27 cellular contexts compared by ENCODE assay signal in genomic region chr6:132261354-132261753, GRCh38.
"Had no signal": no experiment of that assay in that cellular context is flagged by ENCODE, and none has a peak within 500 bp of the region (broad histone marks: within the 10 kb centered on the region; RNA-seq: fewer than 3 reads in every experiment).

No MANE protein-coding gene starts in this region.

- FAIRE-seq: kidney had no signal

- H3K27ac ChIP-seq: cardiac muscle cell, coronary artery, dorsolateral prefrontal cortex, skin epidermis, upper lobe of left lung, vagina had no signal

- ATAC-seq: activated naive CD4-positive, alpha-beta T cell treated with anti-CD3 and anti-CD28 coated beads, Interleukin-2, amount 50 U/mL, for 72 hours; activated T-cell treated with anti-CD3 and anti-CD28 coated beads, Interleukin-2, amount 50 U/mL, for 72 hours; left colon; naive thymus-derived CD8-positive, alpha-beta T cell; right cardiac atrium; stimulated activated effector memory CD8-positive, alpha-beta T cell treated with anti-CD3 and anti-CD28 coated beads, Interleukin-12 subunit alpha, Interleukin-12 subunit beta, amount 100 ng/mL, for 72 hours had no signal

- H3K27me3 ChIP-seq: cardiac muscle cell, upper lobe of left lung, vagina had no signal

- H3K4me1 ChIP-seq: upper lobe of left lung, vagina had no signal

- H3K9me3 ChIP-seq: upper lobe of left lung, vagina had no signal

- H3K4me3 ChIP-seq: cardiac muscle cell, coronary artery, dorsolateral prefrontal cortex, skin epidermis, upper lobe of left lung, vagina had no signal

- H3K36me3 ChIP-seq: cardiac muscle cell, upper lobe of left lung, vagina had no signal

- DNase-seq: activated CD4-positive, alpha-beta T cell treated with anti-CD3 and anti-CD28 coated beads for 4 hours; activated CD4-positive, alpha-beta T cell treated with anti-CD3 and anti-CD28 coated beads, Interleukin-2, amount 50 U/mL, for 4 hours; activated CD4-positive, CD25-positive, alpha-beta regulatory T cell; activated naive CD4-positive, alpha-beta T cell; activated T-cell treated with anti-CD3 and anti-CD28 coated beads for 4 hours; activated T-cell treated with anti-CD3 and anti-CD28 coated beads, Interleukin-2, amount 50 U/mL, for 72 hours; anterior cingulate cortex; cerebellar nuclear complex; dorsolateral prefrontal cortex; effector memory CD4-positive, alpha-beta T cell; erythroblast; head of caudate nucleus; hippocampal formation; kidney; left colon; naive thymus-derived CD8-positive, alpha-beta T cell; right cardiac atrium; stimulated activated CD4-positive, alpha-beta T cell treated with anti-CD3 and anti-CD28 coated beads, Interleukin-12 subunit alpha, Interleukin-12 subunit beta, amount 100 ng/mL, for 4 hours; stimulated activated CD4-positive, alpha-beta T cell treated with anti-CD3 and anti-CD28 coated beads, Interleukin-4, amount 100 ng/mL, for 24 hours; substantia nigra; upper lobe of left lung had no signal
